8 cellular contexts compared by ENCODE assay signal in genomic region chr7:30062587-30062986, GRCh38. TPM values are rescaled to one million over a fixed set of nuclear protein-coding genes. Genes with fewer than 3 reads are reported as not detected.
DNase-seq lines count a peak whose midpoint lies in the region; ATAC-seq and TF ChIP-seq lines count a peak whose summit lies in the region.

No MANE protein-coding gene starts in this region.

- H3K56ac ChIP-seq in H9 (ENCODE audit: insufficient read length, low read depth, low read length): no peak overlapping the region

- H3K23ac ChIP-seq in H9 (ENCODE audit: insufficient read length, low read depth, low read length): no peak overlapping the region

- H3K9me3 Mint-ChIP-seq in H9: peaks cover 0 to 5% of the 10 kb centered on the region in 2 experiments; a peak in 1 of 5 replicates
- no peaks in the 10 kb centered on the region for H3K9me3 Mint-ChIP-seq in central memory CD8-positive, alpha-beta T cell

- peak; percentile 75 for TF ChIP-seq CTCF in H9 (conservative IDR thresholded peaks at IDR 0.05)
- TF ChIP-seq CTCF in liver (IDR thresholded peaks at IDR 0.05; ENCODE audit: low read depth, low read length, missing input control): peak; percentile 52

- H3K27me3 ChIP-seq in H9 (ENCODE audit: insufficient read depth, low read length) (no peaks in the 10 kb centered on the region), liver (ENCODE audit: control insufficient read depth in 4 of 4, insufficient read depth in 4 of 4, low read length in 3 of 4) (no peaks in the 10 kb centered on the region)

- no peak overlapping the region for H3K14ac ChIP-seq in H9 (ENCODE audit: insufficient read depth, low read length)

- H3T11ph ChIP-seq in H9 (ENCODE audit: low read length): no peak overlapping the region

- no peak overlapping the region for H2BK5ac ChIP-seq in H9 (ENCODE audit: insufficient read length, low read length)

- H3K79me2 ChIP-seq in H9 (ENCODE audit: insufficient read depth, low read length): no peaks in the 10 kb centered on the region

- H3K4me3 ChIP-seq in liver (ENCODE audit: low read depth in 1 of 3, low read length in 3 of 3): no peak overlapping the region

- H3K4me1 ChIP-seq in H9 (ENCODE audit: insufficient read depth, low read length) (no peaks in the 10 kb centered on the region), liver (ENCODE audit: control insufficient read depth in 4 of 4, insufficient read depth in 4 of 4, low read length in 3 of 4) (no peaks in the 10 kb centered on the region)

- H3K23me2 ChIP-seq in H9 (ENCODE audit: insufficient read length, low read depth, low read length, poor library complexity, severe bottlenecking): no peaks in the 10 kb centered on the region

- no peak overlapping the region for H3K4me2 ChIP-seq in H9 (ENCODE audit: insufficient read depth, insufficient read length, low read length)

- no CpG with 5 or more reads among the region's 1 CpG for WGBS in H9 (ENCODE audit: extremely low coverage, insufficient read length, low lambda C conversion rate)
- 74% methylated on average over 1 of the region's 1 CpG for WGBS in liver

- no peak overlapping the region for H4K8ac ChIP-seq in H9 (replicated peaks; ENCODE audit: insufficient read length, low read depth, low read length)

- no peak overlapping the region for H2BK120ac ChIP-seq in H9 (ENCODE audit: low read depth, low read length, poor library complexity, severe bottlenecking)

- TF ChIP-seq RAD21 in liver (IDR thresholded peaks at IDR 0.05): peak; percentile 72 to 73

- H2BK15ac ChIP-seq in H9 (ENCODE audit: low read depth, low read length): no peak overlapping the region

- H4K20me1 ChIP-seq in H9 (ENCODE audit: control insufficient read depth, insufficient read depth, insufficient read length): no peaks in the 10 kb centered on the region

- H3K9me3 ChIP-seq in H9 (ENCODE audit: control insufficient read depth, low read depth, low read length) (no peaks in the 10 kb centered on the region), liver (ENCODE audit: control insufficient read depth in 4 of 4, low read length in 3 of 4) (no peaks in the 10 kb centered on the region)

- H3K79me1 ChIP-seq in H9 (ENCODE audit: insufficient read depth, low read depth, low read length, poor library complexity, severe bottlenecking): no peaks in the 10 kb centered on the region

- DNase-seq in EL (peak; percentile 49), H9 (no peak), NCI-H69 (lab: John Stamatoyannopoulos, UW) (peak; percentile 73), amygdala (lab: John Stamatoyannopoulos, UW) (no peak)
- no peak for DNase-seq in central memory CD8-positive, alpha-beta T cell (ENCODE audit: low spot score in 2 of 2)

- H2BK20ac ChIP-seq in H9 (ENCODE audit: low read depth, low read length, poor library complexity, severe bottlenecking): no peak overlapping the region

- no peak overlapping the region for H3K18ac ChIP-seq in H9 (ENCODE audit: insufficient read length, low read depth, low read length)

- peak; percentile 64 for ATAC-seq in central memory CD8-positive, alpha-beta T cell (replicated peaks; ENCODE audit: extremely low read depth, poor library complexity, severe bottlenecking)
- ATAC-seq in HG03469 (IDR thresholded peaks at IDR 0.05; ENCODE audit: unreplicated experiment) (no peak), HG02938 (IDR thresholded peaks at IDR 0.05; ENCODE audit: unreplicated experiment) (no peak)

- no peak overlapping the region for H3K4ac ChIP-seq in H9 (ENCODE audit: low read depth, low read length)

- no peak overlapping the region for H4K91ac ChIP-seq in H9 (ENCODE audit: insufficient read length, low read depth, low read length)

- no peak overlapping the region for H3K4me3 Mint-ChIP-seq in H9
- no peak overlapping the region for H3K4me3 Mint-ChIP-seq in central memory CD8-positive, alpha-beta T cell

- no peaks in the 10 kb centered on the region for H3K27me3 Mint-ChIP-seq in H9 (ENCODE audit: low read depth)
- H3K27me3 Mint-ChIP-seq in central memory CD8-positive, alpha-beta T cell: no peaks in the 10 kb centered on the region

- no peak overlapping the region for H4K5ac ChIP-seq in H9 (ENCODE audit: insufficient read length, low read depth, low read length)

- no peak overlapping the region for H3K9ac ChIP-seq in H9 (ENCODE audit: extremely low read depth, insufficient read length, low read length)
- no peak overlapping the region for H3K9ac ChIP-seq in liver (ENCODE audit: low read depth in 1 of 2, low read length in 2 of 2)

- no peak overlapping the region for H3K27ac ChIP-seq in H9 (ENCODE audit: insufficient read length, low read depth, low read length)
- H3K27ac ChIP-seq in liver (ENCODE audit: low read depth in 1 of 2, low read length in 2 of 2): no peak overlapping the region

- no peak overlapping the region for H2AFZ ChIP-seq in H9 (ENCODE audit: low read length)

- no peak overlapping the region for H3K27ac Mint-ChIP-seq in H9
- H3K27ac Mint-ChIP-seq in central memory CD8-positive, alpha-beta T cell (ENCODE audit: low read depth): no peak overlapping the region

- H3K36me3 Mint-ChIP-seq in H9 (ENCODE audit: insufficient read depth in 1 of 3, low read depth in 3 of 3): peaks cover 26 to 47% (median 45%) of the 10 kb centered on the region in 3 experiments
- peaks cover 7% of the 10 kb centered on the region for H3K36me3 Mint-ChIP-seq in central memory CD8-positive, alpha-beta T cell (ENCODE audit: insufficient read depth)

- no peak overlapping the region for H2BK12ac ChIP-seq in H9 (ENCODE audit: insufficient read length, low read depth, low read length)

- H2AK5ac ChIP-seq in H9 (ENCODE audit: insufficient read length, low read length): no peak overlapping the region

- H3K4me1 Mint-ChIP-seq in H9: no peaks in the 10 kb centered on the region
- no peaks in the 10 kb centered on the region for H3K4me1 Mint-ChIP-seq in central memory CD8-positive, alpha-beta T cell

- H3K36me3 ChIP-seq in liver (ENCODE audit: control insufficient read depth in 4 of 4, insufficient read depth in 3 of 4, low read depth in 1 of 4, low read length in 3 of 4): peaks cover 0 to 3% (median under 1%) of the 10 kb centered on the region in 4 donors

TF ChIP-seq in liver, 16 proteins besides CTCF, POLR2A, EP300 and RAD21:
- TF ChIP-seq JUND (IDR thresholded peaks at IDR 0.05) (no peak), NR2F2 (IDR thresholded peaks at IDR 0.05) (no peak), YY1 (IDR thresholded peaks at IDR 0.05) (no peak), RXRA (IDR thresholded peaks at IDR 0.05) (no peak), GABPA (IDR thresholded peaks at IDR 0.05 in 1 of 2, conservative IDR thresholded peaks at IDR 0.05 in 1 of 2) (no peak), FOXA2 (IDR thresholded peaks at IDR 0.05) (no peak), FOXA1 (IDR thresholded peaks at IDR 0.05) (no peak), EGR1 (IDR thresholded peaks at IDR 0.05; ENCODE audit: low read depth in 2 of 2) (no peak), ZBTB33 (IDR thresholded peaks at IDR 0.05) (no peak), HNF4G (IDR thresholded peaks at IDR 0.05) (no peak)
- TF ChIP-seq, protein P1, sequence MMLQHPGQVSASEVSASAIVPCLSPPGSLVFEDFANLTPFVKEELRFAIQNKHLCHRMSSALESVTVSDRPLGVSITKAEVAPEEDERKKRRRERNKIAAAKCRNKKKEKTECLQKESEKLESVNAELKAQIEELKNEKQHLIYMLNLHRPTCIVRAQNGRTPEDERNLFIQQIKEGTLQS (IDR thresholded peaks at IDR 0.05): no peak
- TF ChIP-seq, protein P2, sequence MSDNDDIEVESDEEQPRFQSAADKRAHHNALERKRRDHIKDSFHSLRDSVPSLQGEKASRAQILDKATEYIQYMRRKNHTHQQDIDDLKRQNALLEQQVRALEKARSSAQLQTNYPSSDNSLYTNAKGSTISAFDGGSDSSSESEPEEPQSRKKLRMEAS (IDR thresholded peaks at IDR 0.05): no peak
TF ChIP-seq in liver: peak in this region for 0.

RNA-seq across cellular contexts. Expression of gene PLEKHA8, which starts 34.4 kb away (rescaled TPM):
- total RNA-seq in H9 (2021): 37.0 and 40.5 TPM in 2 replicates
- 1 to 10 TPM; 3.0 to 5.4 TPM for total RNA-seq in liver
- polyA plus RNA-seq in liver: 1 to 10 TPM; 1.0 to 1.8 TPM

RNA-seq across cellular contexts. Expression of gene FKBP14, which starts 36.1 kb away (rescaled TPM):
- total RNA-seq in H9 (2021) (10.1 and 11.5 TPM in 2 replicates), liver (1 to 10 TPM; 4.3 to 6.1 TPM)
- polyA plus RNA-seq in liver: 1 to 10 TPM; 2.6 to 2.7 TPM

Comparison
In these comparisons a context has a peak if more than half of its experiments do, and no peak if none do; other contexts are left out.
1. DNase-seq: peak in EL (single experiment) and NCI-H69 (single experiment); none in H9 (single experiment), central memory CD8-positive, alpha-beta T cell (0 of 2) and amygdala (0 of 56).